Comparison of ENCODE assay signal across 18 cellular contexts in genomic region chr7:120931243-120931642, GRCh38. TPM values are rescaled to one million over a fixed set of nuclear protein-coding genes. Genes with fewer than 3 reads are reported as not detected.
DNase-seq lines count a peak whose midpoint lies in the region; ATAC-seq and TF ChIP-seq lines count a peak whose summit lies in the region.
"Had no signal": no experiment of that assay in that cellular context is flagged by ENCODE, and none has a peak within 500 bp of the region (broad histone marks: within the 10 kb centered on the region; RNA-seq: fewer than 3 reads in every experiment).

No MANE protein-coding gene starts in this region.

- no peak overlapping the region for H2BK20ac ChIP-seq in IMR-90 (ENCODE audit: low read depth, low read length)

- DNase-seq in DMS53 (lab: John Stamatoyannopoulos, UW) (peak; percentile 12), DMS53 treated with DMSO at 0.1 percent for 48 hours (lab: John Stamatoyannopoulos, UW; ENCODE audit: unreplicated experiment) (no peak), IMR-90 (peak; percentile 4), dermis blood vessel endothelial cell (peak; percentile 60), pulmonary artery endothelial cell (ENCODE audit: low read depth, low spot score) (peak; percentile 27), immature natural killer cell (no peak), EL (no peak)
- DNase-seq: COR-L47; H7; NCI-H1105; NCI-H2081; NCI-H2171 treated with DMSO at 0.1 percent for 48 hours; NCI-H748 treated with DMSO at 0.1 percent for 48 hours; NK-92 treated with Interleukin-12 subunit alpha and Interleukin-12 subunit beta, amount 100 ng/mL, for 24 hours had no signal

- no peak overlapping the region for H2BK5ac ChIP-seq in IMR-90 (ENCODE audit: low read depth, low read length, poor library complexity, severe bottlenecking)

- H3K56ac ChIP-seq in IMR-90 (ENCODE audit: extremely low read depth, insufficient read depth, low read length) = no peak overlapping the region

- WGBS in IMR-90 (ENCODE audit: extremely low coverage in 2 of 2, insufficient read length in 1 of 2), 2 experiments = no CpG with 5 or more reads among the region's 1 CpG

- no peaks in the 10 kb centered on the region for H3K27me3 ChIP-seq in IMR-90 (ENCODE audit: control insufficient read depth, insufficient read depth, low read length)

- no peak overlapping the region for H3K4ac ChIP-seq in IMR-90 (ENCODE audit: low read depth, low read length)

- H3K9me3 Mint-ChIP-seq in immature natural killer cell = no peaks in the 10 kb centered on the region

- TF ChIP-seq RAD21 in IMR-90 (IDR thresholded peaks at IDR 0.05; ENCODE audit: low read length) = no peak

- BruUV-seq in IMR-90 (replicated peaks; lab: Mats Ljungman, UMichigan) = no TSS peak

- no peak overlapping the region for H3K14ac ChIP-seq in IMR-90 (replicated peaks; ENCODE audit: low read depth, low read length)

- no peak overlapping the region for H3K18ac ChIP-seq in IMR-90 (ENCODE audit: low read depth, low read length)

- H3K4me1 ChIP-seq in IMR-90 (ENCODE audit: control insufficient read depth, insufficient read depth, low read length) = peaks cover 3% of the 10 kb centered on the region

- no peak overlapping the region for H2AK9ac ChIP-seq in IMR-90 (replicated peaks; ENCODE audit: low read depth, low read length, poor library complexity)

- no peaks in the 10 kb centered on the region for H3K4me1 Mint-ChIP-seq in immature natural killer cell

- ATAC-seq in IMR-90 (ENCODE audit: low read depth) (no peak; the same call in 1 of the 2 replicates), GM18502 (IDR thresholded peaks at IDR 0.05; ENCODE audit: poor library complexity, unreplicated experiment) (no peak)
- ATAC-seq: Right ventricle myocardium inferior had no signal

- no peak overlapping the region for H4K5ac ChIP-seq in IMR-90 (ENCODE audit: low read depth, low read length)

- H2AK5ac ChIP-seq in IMR-90 (ENCODE audit: low read depth, low read length) = no peak overlapping the region

- in situ Hi-C loops in IMR-90 (cut with MboI; ENCODE audit: low sequenced_read_pairs) = no loop called here

- H4K91ac ChIP-seq in IMR-90 (ENCODE audit: insufficient read depth, low read depth, low read length) = no peak overlapping the region

- H3K9me1 ChIP-seq in IMR-90 (ENCODE audit: insufficient read depth, low read length) = no peaks in the 10 kb centered on the region

- H4K20me1 ChIP-seq in IMR-90 (ENCODE audit: insufficient read depth, low read length) = no peaks in the 10 kb centered on the region

- no peak for TF ChIP-seq CTCF in IMR-90 (conservative IDR thresholded peaks at IDR 0.05; ENCODE audit: low read depth, low read length)

- H3K4me3 ChIP-seq in IMR-90 (ENCODE audit: insufficient read depth, low read depth, low read length) = no peak overlapping the region

- H2BK15ac ChIP-seq in IMR-90 (ENCODE audit: low read depth, low read length) = no peak overlapping the region

- no peaks in the 10 kb centered on the region for H3K9me3 ChIP-seq in IMR-90 (ENCODE audit: control insufficient read depth, insufficient read depth, low read length)

- no peak overlapping the region for H3K23ac ChIP-seq in IMR-90 (ENCODE audit: low read depth, low read length)

- dilution Hi-C loops in IMR-90 (cut with HindIII; ENCODE audit: low sequenced_read_pairs, unreplicated experiment) = no loop called here

- no peak overlapping the region for H3K4me3 Mint-ChIP-seq in immature natural killer cell

- peaks cover 0 to 8% (median 6%) of the 10 kb centered on the region in 3 donors for H3K27me3 Mint-ChIP-seq in immature natural killer cell (ENCODE audit: low read depth in 3 of 3)

- H3K27ac Mint-ChIP-seq in immature natural killer cell = no peak overlapping the region

- H3K4me2 ChIP-seq in IMR-90 (ENCODE audit: low read depth, low read length) = no peak overlapping the region

- no peak overlapping the region for H4K8ac ChIP-seq in IMR-90 (ENCODE audit: low read depth in 2 of 2, low read length in 2 of 2)

- H3K27ac ChIP-seq in IMR-90 (ENCODE audit: insufficient read depth, low read length) = no peak overlapping the region
- H3K27ac ChIP-seq: 22Rv1, HL-60 had no signal

- POLR2A ChIA-PET in IMR-90 (lab: Charles Lee; ENCODE audit: unreplicated experiment) = no interaction called here

- H2AFZ ChIP-seq in IMR-90 (replicated peaks; ENCODE audit: low read length, poor library complexity) = no peak overlapping the region

- no peaks in the 10 kb centered on the region for H3K79me1 ChIP-seq in IMR-90 (ENCODE audit: low read depth in 1 of 2, low read length in 2 of 2)

- no peak overlapping the region for H2BK120ac ChIP-seq in IMR-90 (ENCODE audit: low read depth, low read length)

- H3K36me3 ChIP-seq in IMR-90 (ENCODE audit: control insufficient read depth, insufficient read depth, low read length) = no peaks in the 10 kb centered on the region

- no peaks in the 10 kb centered on the region for H3K36me3 Mint-ChIP-seq in immature natural killer cell

- intact Hi-C loops in IMR-90 (cut with micrococcal nuclease) = no loop called here

- TF ChIP-seq POLR2A in IMR-90 (IDR thresholded peaks at IDR 0.05; ENCODE audit: low read depth, low read length) = no peak

- CTCF ChIA-PET in IMR-90 (lab: Yijun Ruan, JAX) = interaction anchor here (1.0 kb wide), 1 partner anchor 206 kb away, joined by 3 read pairs; no protein-coding TSS in a partner anchor

- H3K9ac ChIP-seq in IMR-90 (ENCODE audit: low read depth, low read length) = no peak overlapping the region

TF ChIP-seq in IMR-90, 13 proteins besides CTCF, POLR2A, EP300 and RAD21:
- TF ChIP-seq CEBPB (IDR thresholded peaks at IDR 0.05; ENCODE audit: low read depth, low read length) (no peak), FOS (IDR thresholded peaks at IDR 0.05; ENCODE audit: low read depth, low read length) (no peak), RFX5 (IDR thresholded peaks at IDR 0.05; ENCODE audit: low read depth, low read length) (no peak), NFE2L2 (IDR thresholded peaks at IDR 0.05; ENCODE audit: low read depth, low read length) (no peak), RCOR1 (IDR thresholded peaks at IDR 0.05; ENCODE audit: insufficient replicate concordance, low read length) (no peak), ELK1 (IDR thresholded peaks at IDR 0.05; ENCODE audit: borderline replicate concordance, low read depth, low read length) (no peak), MAZ (IDR thresholded peaks at IDR 0.05; ENCODE audit: borderline replicate concordance, low read depth, low read length) (no peak), MXI1 (IDR thresholded peaks at IDR 0.05; ENCODE audit: borderline replicate concordance, low read depth, low read length) (no peak), MAFK (IDR thresholded peaks at IDR 0.05; ENCODE audit: low read depth, low read length) (no peak), USF2 (IDR thresholded peaks at IDR 0.05; ENCODE audit: low read depth, low read length) (no peak), SMC3 (IDR thresholded peaks at IDR 0.05; ENCODE audit: low read depth, low read length) (no peak)

RNA-seq across cellular contexts. Expression of gene ING3, which starts 19.3 kb away (rescaled TPM):
- total RNA-seq in IMR-90 (2012; rRNA removed) (11.3 and 14.4 TPM in 2 replicates), dermis blood vessel endothelial cell (35.1 and 39.5 TPM in 2 replicates), pulmonary artery endothelial cell (23.1 and 24.8 TPM in 2 replicates)
- polyA plus RNA-seq in IMR-90 (2012; rRNA removed) (6.8 and 7.2 TPM in 2 replicates), immature natural killer cell (10 to 100 TPM; 29.5 to 33.7 (median 31.4) TPM)
- polyA plus RNA-seq in IMR-90 (2012; cell fraction: cytosol; rRNA removed) = 0.82 and 1.1 TPM in 2 replicates
- 1.3 and 13.2 TPM in 2 replicates for polyA plus RNA-seq in IMR-90 (2012; cell fraction: nucleus; rRNA removed; ENCODE audit: low replicate concordance)

RNA-seq across cellular contexts. Expression of gene CPED1, which starts 57.3 kb away (rescaled TPM):
- total RNA-seq in IMR-90 (2012; rRNA removed) (96.8 and 102 TPM in 2 replicates), dermis blood vessel endothelial cell (1.9 and 2.3 TPM in 2 replicates), pulmonary artery endothelial cell (1.5 and 1.7 TPM in 2 replicates)
- polyA plus RNA-seq in IMR-90 (2012; rRNA removed) (28.7 and 31.2 TPM in 2 replicates), immature natural killer cell (1 to 10 TPM in 2 of 3 donors, not detected in 1; 1.3 to 2.2 TPM)
- 11.9 and 18.5 TPM in 2 replicates for polyA plus RNA-seq in IMR-90 (2012; cell fraction: cytosol; rRNA removed)
- polyA plus RNA-seq in IMR-90 (2012; cell fraction: nucleus; rRNA removed; ENCODE audit: low replicate concordance) = 9.1 and 28.6 TPM in 2 replicates
- total RNA-seq: H7 had no signal

Comparison
In these comparisons a context has a peak if more than half of its experiments do, and no peak if none do; other contexts are left out.
1. DNase-seq: peak in DMS53 (single experiment), IMR-90 (single experiment), dermis blood vessel endothelial cell (single experiment) and pulmonary artery endothelial cell (single experiment); none in DMS53 treated with DMSO at 0.1 percent for 48 hours (single experiment), immature natural killer cell (0 of 3) and EL (single experiment).
2. RNA of gene CPED1, which starts 57.3 kb away (total RNA-seq): 96.8 to 102 TPM in IMR-90; 1.9 to 2.3 TPM in dermis blood vessel endothelial cell and 1.5 to 1.7 TPM in pulmonary artery endothelial cell; every median in the first group is over 10 times any median in the second.